ENCODE assay signal across 1 cellular context in the genomic region with DNA sequence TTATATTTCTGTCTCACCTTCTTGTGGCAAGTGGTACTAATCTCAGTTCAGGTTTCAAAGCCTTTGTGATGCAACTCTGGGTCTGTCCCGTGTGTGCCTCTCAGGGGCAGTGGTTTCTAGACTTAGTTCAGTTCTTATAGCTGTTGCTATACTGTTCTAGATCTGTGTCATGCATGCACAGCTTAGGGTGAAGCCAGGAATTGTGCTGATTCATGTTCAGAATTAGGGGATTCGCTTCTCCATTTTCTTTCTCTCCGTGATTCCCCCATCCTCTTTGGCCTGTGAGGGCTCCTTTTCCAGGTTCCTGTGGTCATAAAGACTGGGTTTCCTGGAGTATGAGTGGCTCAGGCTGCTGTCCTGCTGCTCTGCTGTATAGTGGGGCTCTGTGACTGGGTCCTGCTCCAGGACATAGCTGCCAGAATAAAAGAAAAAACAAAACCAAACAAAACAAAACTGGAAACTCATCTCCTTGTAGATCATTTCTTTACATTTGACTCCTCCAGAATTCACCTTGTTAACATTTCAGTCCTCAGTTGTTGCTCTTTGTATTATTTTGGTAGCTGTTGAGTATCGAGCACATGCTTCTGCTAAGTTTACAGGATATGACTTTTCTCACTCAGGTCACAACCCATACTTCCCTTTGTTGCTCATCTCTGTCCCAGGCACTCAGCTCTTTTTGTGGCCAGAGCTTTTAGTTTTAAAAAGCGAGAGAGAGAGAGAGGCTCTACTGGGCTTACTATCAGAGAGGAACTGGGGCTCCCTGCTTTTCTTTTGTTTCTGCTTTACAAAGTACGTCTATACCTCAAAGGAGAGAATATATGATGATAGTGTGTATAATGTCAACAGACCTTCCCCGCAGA.
TF ChIP-seq lines count a peak whose summit lies in the region.

No MANE protein-coding gene starts in this region.

TF ChIP-seq in HepG2, 621 proteins besides CTCF, POLR2A, EP300 and RAD21 (continued from another document and continues in another):
- TF ChIP-seq, protein P1, sequence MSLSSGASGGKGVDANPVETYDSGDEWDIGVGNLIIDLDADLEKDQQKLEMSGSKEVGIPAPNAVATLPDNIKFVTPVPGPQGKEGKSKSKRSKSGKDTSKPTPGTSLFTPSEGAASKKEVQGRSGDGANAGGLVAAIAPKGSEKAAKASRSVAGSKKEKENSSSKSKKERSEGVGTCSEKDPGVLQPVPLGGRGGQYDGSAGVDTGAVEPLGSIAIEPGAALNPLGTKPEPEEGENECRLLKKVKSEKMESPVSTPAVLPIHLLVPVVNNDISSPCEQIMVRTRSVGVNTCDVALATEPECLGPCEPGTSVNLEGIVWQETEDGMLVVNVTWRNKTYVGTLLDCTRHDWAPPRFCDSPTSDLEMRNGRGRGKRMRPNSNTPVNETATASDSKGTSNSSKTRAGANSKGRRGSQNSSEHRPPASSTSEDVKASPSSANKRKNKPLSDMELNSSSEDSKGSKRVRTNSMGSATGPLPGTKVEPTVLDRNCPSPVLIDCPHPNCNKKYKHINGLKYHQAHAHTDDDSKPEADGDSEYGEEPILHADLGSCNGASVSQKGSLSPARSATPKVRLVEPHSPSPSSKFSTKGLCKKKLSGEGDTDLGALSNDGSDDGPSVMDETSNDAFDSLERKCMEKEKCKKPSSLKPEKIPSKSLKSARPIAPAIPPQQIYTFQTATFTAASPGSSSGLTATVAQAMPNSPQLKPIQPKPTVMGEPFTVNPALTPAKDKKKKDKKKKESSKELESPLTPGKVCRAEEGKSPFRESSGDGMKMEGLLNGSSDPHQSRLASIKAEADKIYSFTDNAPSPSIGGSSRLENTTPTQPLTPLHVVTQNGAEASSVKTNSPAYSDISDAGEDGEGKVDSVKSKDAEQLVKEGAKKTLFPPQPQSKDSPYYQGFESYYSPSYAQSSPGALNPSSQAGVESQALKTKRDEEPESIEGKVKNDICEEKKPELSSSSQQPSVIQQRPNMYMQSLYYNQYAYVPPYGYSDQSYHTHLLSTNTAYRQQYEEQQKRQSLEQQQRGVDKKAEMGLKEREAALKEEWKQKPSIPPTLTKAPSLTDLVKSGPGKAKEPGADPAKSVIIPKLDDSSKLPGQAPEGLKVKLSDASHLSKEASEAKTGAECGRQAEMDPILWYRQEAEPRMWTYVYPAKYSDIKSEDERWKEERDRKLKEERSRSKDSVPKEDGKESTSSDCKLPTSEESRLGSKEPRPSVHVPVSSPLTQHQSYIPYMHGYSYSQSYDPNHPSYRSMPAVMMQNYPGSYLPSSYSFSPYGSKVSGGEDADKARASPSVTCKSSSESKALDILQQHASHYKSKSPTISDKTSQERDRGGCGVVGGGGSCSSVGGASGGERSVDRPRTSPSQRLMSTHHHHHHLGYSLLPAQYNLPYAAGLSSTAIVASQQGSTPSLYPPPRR (CRISPR knock-in tag; IDR thresholded peaks at IDR 0.05; ENCODE audit: borderline replicate concordance): no peak
- TF ChIP-seq ELF3 (CRISPR knock-in tag; IDR thresholded peaks at IDR 0.05): no peak
- TF ChIP-seq SAP130 (CRISPR knock-in tag; IDR thresholded peaks at IDR 0.05; ENCODE audit: low read depth): peak; percentile 37
- TF ChIP-seq, protein P2, sequence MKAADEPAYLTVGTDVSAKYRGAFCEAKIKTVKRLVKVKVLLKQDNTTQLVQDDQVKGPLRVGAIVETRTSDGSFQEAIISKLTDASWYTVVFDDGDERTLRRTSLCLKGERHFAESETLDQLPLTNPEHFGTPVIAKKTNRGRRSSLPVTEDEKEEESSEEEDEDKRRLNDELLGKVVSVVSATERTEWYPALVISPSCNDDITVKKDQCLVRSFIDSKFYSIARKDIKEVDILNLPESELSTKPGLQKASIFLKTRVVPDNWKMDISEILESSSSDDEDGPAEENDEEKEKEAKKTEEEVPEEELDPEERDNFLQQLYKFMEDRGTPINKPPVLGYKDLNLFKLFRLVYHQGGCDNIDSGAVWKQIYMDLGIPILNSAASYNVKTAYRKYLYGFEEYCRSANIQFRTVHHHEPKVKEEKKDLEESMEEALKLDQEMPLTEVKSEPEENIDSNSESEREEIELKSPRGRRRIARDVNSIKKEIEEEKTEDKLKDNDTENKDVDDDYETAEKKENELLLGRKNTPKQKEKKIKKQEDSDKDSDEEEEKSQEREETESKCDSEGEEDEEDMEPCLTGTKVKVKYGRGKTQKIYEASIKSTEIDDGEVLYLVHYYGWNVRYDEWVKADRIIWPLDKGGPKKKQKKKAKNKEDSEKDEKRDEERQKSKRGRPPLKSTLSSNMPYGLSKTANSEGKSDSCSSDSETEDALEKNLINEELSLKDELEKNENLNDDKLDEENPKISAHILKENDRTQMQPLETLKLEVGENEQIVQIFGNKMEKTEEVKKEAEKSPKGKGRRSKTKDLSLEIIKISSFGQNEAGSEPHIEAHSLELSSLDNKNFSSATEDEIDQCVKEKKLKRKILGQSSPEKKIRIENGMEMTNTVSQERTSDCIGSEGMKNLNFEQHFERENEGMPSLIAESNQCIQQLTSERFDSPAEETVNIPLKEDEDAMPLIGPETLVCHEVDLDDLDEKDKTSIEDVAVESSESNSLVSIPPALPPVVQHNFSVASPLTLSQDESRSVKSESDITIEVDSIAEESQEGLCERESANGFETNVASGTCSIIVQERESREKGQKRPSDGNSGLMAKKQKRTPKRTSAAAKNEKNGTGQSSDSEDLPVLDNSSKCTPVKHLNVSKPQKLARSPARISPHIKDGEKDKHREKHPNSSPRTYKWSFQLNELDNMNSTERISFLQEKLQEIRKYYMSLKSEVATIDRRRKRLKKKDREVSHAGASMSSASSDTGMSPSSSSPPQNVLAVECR (CRISPR knock-in tag; IDR thresholded peaks at IDR 0.05; ENCODE audit: borderline replicate concordance): peak; percentile 43; the same call in 1 of the 2 replicates
- TF ChIP-seq, protein P3, sequence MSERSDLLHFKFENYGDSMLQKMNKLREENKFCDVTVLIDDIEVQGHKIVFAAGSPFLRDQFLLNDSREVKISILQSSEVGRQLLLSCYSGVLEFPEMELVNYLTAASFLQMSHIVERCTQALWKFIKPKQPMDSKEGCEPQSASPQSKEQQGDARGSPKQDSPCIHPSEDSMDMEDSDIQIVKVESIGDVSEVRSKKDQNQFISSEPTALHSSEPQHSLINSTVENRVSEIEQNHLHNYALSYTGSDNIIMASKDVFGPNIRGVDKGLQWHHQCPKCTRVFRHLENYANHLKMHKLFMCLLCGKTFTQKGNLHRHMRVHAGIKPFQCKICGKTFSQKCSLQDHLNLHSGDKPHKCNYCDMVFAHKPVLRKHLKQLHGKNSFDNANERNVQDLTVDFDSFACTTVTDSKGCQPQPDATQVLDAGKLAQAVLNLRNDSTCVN (CRISPR knock-in tag; IDR thresholded peaks at IDR 0.05; ENCODE audit: borderline replicate concordance): peak; percentile 96
- TF ChIP-seq FOXK1 (CRISPR knock-in tag; IDR thresholded peaks at IDR 0.05; ENCODE audit: borderline replicate concordance, low read depth): no peak; the same call in 1 of the 2 replicates
- TF ChIP-seq, protein P4, sequence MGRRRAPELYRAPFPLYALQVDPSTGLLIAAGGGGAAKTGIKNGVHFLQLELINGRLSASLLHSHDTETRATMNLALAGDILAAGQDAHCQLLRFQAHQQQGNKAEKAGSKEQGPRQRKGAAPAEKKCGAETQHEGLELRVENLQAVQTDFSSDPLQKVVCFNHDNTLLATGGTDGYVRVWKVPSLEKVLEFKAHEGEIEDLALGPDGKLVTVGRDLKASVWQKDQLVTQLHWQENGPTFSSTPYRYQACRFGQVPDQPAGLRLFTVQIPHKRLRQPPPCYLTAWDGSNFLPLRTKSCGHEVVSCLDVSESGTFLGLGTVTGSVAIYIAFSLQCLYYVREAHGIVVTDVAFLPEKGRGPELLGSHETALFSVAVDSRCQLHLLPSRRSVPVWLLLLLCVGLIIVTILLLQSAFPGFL (CRISPR knock-in tag; IDR thresholded peaks at IDR 0.05): no peak
- no peak for TF ChIP-seq ZFP36L1 (CRISPR knock-in tag; IDR thresholded peaks at IDR 0.05)
- TF ChIP-seq SOX5 (CRISPR knock-in tag; IDR thresholded peaks at IDR 0.05; ENCODE audit: borderline replicate concordance): no peak
- peak; percentile 90 for TF ChIP-seq CEBPG (CRISPR knock-in tag; IDR thresholded peaks at IDR 0.05)
- peak; percentile 46; the same call in 1 of the 2 replicates for TF ChIP-seq HOXA5 (CRISPR knock-in tag; IDR thresholded peaks at IDR 0.05)
- TF ChIP-seq PITX1 (CRISPR knock-in tag; IDR thresholded peaks at IDR 0.05): 0 out of 2 replicates have a peak, but pooled peaks have one; percentile 10
- TF ChIP-seq ISX (CRISPR knock-in tag; conservative IDR thresholded peaks at IDR 0.05): no peak
- TF ChIP-seq GATAD2A (CRISPR knock-in tag; IDR thresholded peaks at IDR 0.05): peak; percentile 22; the same call in 1 of the 2 replicates
- TF ChIP-seq, protein P5, sequence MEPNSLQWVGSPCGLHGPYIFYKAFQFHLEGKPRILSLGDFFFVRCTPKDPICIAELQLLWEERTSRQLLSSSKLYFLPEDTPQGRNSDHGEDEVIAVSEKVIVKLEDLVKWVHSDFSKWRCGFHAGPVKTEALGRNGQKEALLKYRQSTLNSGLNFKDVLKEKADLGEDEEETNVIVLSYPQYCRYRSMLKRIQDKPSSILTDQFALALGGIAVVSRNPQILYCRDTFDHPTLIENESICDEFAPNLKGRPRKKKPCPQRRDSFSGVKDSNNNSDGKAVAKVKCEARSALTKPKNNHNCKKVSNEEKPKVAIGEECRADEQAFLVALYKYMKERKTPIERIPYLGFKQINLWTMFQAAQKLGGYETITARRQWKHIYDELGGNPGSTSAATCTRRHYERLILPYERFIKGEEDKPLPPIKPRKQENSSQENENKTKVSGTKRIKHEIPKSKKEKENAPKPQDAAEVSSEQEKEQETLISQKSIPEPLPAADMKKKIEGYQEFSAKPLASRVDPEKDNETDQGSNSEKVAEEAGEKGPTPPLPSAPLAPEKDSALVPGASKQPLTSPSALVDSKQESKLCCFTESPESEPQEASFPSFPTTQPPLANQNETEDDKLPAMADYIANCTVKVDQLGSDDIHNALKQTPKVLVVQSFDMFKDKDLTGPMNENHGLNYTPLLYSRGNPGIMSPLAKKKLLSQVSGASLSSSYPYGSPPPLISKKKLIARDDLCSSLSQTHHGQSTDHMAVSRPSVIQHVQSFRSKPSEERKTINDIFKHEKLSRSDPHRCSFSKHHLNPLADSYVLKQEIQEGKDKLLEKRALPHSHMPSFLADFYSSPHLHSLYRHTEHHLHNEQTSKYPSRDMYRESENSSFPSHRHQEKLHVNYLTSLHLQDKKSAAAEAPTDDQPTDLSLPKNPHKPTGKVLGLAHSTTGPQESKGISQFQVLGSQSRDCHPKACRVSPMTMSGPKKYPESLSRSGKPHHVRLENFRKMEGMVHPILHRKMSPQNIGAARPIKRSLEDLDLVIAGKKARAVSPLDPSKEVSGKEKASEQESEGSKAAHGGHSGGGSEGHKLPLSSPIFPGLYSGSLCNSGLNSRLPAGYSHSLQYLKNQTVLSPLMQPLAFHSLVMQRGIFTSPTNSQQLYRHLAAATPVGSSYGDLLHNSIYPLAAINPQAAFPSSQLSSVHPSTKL (CRISPR knock-in tag; IDR thresholded peaks at IDR 0.05): peak; percentile 48
- TF ChIP-seq FOXP1 (IDR thresholded peaks at IDR 0.05): no peak
- no peak for TF ChIP-seq FOXP1 (CRISPR knock-in tag; IDR thresholded peaks at IDR 0.05)
- TF ChIP-seq ZNF274 (CRISPR knock-in tag; IDR thresholded peaks at IDR 0.05): no peak
- TF ChIP-seq, protein P6, sequence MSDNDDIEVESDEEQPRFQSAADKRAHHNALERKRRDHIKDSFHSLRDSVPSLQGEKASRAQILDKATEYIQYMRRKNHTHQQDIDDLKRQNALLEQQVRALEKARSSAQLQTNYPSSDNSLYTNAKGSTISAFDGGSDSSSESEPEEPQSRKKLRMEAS (IDR thresholded peaks at IDR 0.05): 0 out of 2 replicates have a peak, but pooled peaks have one; percentile 24
- TF ChIP-seq PHF21A (CRISPR knock-in tag; IDR thresholded peaks at IDR 0.05): no peak
- TF ChIP-seq KMT2A (CRISPR knock-in tag; IDR thresholded peaks at IDR 0.05): peak; percentile 64
- TF ChIP-seq ZNF589 (CRISPR knock-in tag; conservative IDR thresholded peaks at IDR 0.05): no peak
- TF ChIP-seq, protein P7, sequence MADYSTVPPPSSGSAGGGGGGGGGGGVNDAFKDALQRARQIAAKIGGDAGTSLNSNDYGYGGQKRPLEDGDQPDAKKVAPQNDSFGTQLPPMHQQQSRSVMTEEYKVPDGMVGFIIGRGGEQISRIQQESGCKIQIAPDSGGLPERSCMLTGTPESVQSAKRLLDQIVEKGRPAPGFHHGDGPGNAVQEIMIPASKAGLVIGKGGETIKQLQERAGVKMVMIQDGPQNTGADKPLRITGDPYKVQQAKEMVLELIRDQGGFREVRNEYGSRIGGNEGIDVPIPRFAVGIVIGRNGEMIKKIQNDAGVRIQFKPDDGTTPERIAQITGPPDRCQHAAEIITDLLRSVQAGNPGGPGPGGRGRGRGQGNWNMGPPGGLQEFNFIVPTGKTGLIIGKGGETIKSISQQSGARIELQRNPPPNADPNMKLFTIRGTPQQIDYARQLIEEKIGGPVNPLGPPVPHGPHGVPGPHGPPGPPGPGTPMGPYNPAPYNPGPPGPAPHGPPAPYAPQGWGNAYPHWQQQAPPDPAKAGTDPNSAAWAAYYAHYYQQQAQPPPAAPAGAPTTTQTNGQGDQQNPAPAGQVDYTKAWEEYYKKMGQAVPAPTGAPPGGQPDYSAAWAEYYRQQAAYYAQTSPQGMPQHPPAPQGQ (CRISPR knock-in tag; IDR thresholded peaks at IDR 0.05; ENCODE audit: borderline replicate concordance): no peak
- no peak for TF ChIP-seq ZNF124 (CRISPR knock-in tag; IDR thresholded peaks at IDR 0.05)
- TF ChIP-seq, protein P8, sequence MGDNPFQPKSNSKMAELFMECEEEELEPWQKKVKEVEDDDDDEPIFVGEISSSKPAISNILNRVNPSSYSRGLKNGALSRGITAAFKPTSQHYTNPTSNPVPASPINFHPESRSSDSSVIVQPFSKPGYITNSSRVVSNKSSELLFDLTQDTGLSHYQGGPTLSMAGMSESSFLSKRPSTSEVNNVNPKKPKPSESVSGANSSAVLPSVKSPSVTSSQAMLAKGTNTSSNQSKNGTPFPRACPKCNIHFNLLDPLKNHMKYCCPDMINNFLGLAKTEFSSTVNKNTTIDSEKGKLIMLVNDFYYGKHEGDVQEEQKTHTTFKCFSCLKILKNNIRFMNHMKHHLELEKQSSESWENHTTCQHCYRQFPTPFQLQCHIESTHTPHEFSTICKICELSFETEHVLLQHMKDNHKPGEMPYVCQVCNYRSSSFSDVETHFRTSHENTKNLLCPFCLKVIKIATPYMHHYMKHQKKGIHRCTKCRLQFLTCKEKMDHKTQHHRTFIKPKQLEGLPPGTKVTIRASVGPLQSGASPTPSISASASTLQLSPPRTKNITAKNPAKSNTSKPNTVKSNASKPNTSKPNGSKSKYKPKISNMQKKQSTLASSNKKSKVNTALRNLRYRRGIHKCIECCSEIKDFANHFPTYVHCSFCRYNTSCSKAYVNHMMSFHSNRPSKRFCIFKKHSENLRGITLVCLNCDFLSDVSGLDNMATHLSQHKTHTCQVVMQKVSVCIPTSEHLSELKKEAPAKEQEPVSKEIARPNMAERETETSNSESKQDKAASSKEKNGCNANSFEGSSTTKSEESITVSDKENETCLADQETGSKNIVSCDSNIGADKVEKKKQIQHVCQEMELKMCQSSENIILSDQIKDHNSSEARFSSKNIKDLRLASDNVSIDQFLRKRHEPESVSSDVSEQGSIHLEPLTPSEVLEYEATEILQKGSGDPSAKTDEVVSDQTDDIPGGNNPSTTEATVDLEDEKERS (CRISPR knock-in tag; IDR thresholded peaks at IDR 0.05): no peak
- TF ChIP-seq CEBPB (IDR thresholded peaks at IDR 0.05; ENCODE audit: borderline replicate concordance, low read depth, low read length): peak; percentile 91
- TF ChIP-seq SP140L (CRISPR knock-in tag; IDR thresholded peaks at IDR 0.05; ENCODE audit: borderline replicate concordance): 0 out of 2 replicates have a peak, but pooled peaks have one; percentile 14
- TF ChIP-seq SATB2 (CRISPR knock-in tag; IDR thresholded peaks at IDR 0.05): no peak
- TF ChIP-seq TCF7 (IDR thresholded peaks at IDR 0.05; ENCODE audit: low read depth): peak; percentile 38; the same call in 1 of the 2 replicates
- TF ChIP-seq SOX13 (IDR thresholded peaks at IDR 0.05): no peak
- 0 out of 4 replicates have a peak, but pooled peaks of 1 of the 2 experiments have one; percentile 26 for TF ChIP-seq SOX13 (CRISPR knock-in tag; conservative IDR thresholded peaks at IDR 0.05 in 1 of 2, IDR thresholded peaks at IDR 0.05 in 1 of 2)
- peak; percentile 44; the same call in 1 of the 2 replicates for TF ChIP-seq ZNF33A (CRISPR knock-in tag; IDR thresholded peaks at IDR 0.05; ENCODE audit: borderline replicate concordance)
